Comparison of ENCODE assay signal across 11 cellular contexts in the genomic region with DNA sequence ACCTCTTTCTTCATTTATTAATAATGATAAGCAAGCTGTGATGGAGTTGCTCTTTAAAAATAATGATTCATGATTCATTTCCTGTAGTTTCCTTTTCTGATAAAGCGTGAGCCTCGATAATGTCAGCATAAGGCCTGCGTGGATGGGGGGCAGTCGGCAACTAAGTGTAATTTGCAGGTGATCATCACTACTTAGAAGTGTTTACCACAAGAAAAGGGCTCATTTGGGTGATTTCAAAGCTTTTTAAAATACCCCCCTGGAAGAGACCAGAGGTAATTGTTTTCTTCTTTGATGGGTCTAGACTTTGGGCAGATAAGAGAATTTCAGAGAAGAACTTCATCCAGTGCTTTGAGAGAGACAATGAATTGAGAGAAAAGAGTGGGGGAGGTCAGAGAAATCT.
DNase-seq lines count a peak whose midpoint lies in the region; ATAC-seq, FAIRE-seq and TF ChIP-seq lines count a peak whose summit lies in the region.
"Had no signal": no experiment of that assay in that cellular context is flagged by ENCODE, and none has a peak within 500 bp of the region (broad histone marks: within the 10 kb centered on the region; RNA-seq: fewer than 3 reads in every experiment).

No MANE protein-coding gene starts in this region.

- no peaks in the 10 kb centered on the region for H3K9me3 ChIP-seq in CD4-positive, alpha-beta memory T cell (ENCODE audit: control insufficient read depth in 1 of 2, low read length in 2 of 2)
- H3K9me3 ChIP-seq in gastroesophageal sphincter: no peaks in the 10 kb centered on the region

- DNase-seq in CD4-positive, alpha-beta memory T cell: peak; percentile 29 to 58 (median 35)
- DNase-seq in GM19239 (ENCODE audit: insufficient read length, low spot score) (no peak), iPS-NIHi7 (ENCODE audit: extremely low spot score) (peak; percentile 12), CD1c-positive myeloid dendritic cell (ENCODE audit: extremely low spot score) (no peak)
- DNase-seq in activated CD8-positive, alpha-beta T cell treated with anti-CD3 and anti-CD28 coated beads, Interleukin-2, amount 10 ng/mL, durations not matched to agents 7 days and 5 days: peak; percentile 41
- DNase-seq: C1 segment of cervical spinal cord, left cardiac atrium, NCI-H1092 treated with DMSO at 0.1 percent for 48 hours had no signal

- no peak for TF ChIP-seq POLR2A in gastroesophageal sphincter (IDR thresholded peaks at IDR 0.05)

- H3K27ac ChIP-seq in CD4-positive, alpha-beta memory T cell (ENCODE audit: low read depth, low read length): peak overlapping the region; percentile 49
- H3K27ac ChIP-seq in gastroesophageal sphincter: no peak overlapping the region

- H3K36me3 ChIP-seq in CD4-positive, alpha-beta memory T cell (ENCODE audit: insufficient read depth, low read length): no peaks in the 10 kb centered on the region
- H3K36me3 ChIP-seq in gastroesophageal sphincter: no peaks in the 10 kb centered on the region

- H3K4me1 Mint-ChIP-seq in CD4-positive, alpha-beta memory T cell: peaks cover 47 to 80% (median 66%) of the 10 kb centered on the region in 4 donors
- peaks cover 71% of the 10 kb centered on the region for H3K4me1 Mint-ChIP-seq in activated CD8-positive, alpha-beta T cell treated with anti-CD3 and anti-CD28 coated beads, Interleukin-2, amount 10 ng/mL, durations not matched to agents 7 days and 5 days (ENCODE audit: low read depth)

- peak overlapping the region; percentile 18 to 79 (median 42) for H3K4me3 Mint-ChIP-seq in CD4-positive, alpha-beta memory T cell
- H3K4me3 Mint-ChIP-seq in activated CD8-positive, alpha-beta T cell treated with anti-CD3 and anti-CD28 coated beads, Interleukin-2, amount 10 ng/mL, durations not matched to agents 7 days and 5 days: peak overlapping the region; percentile 26

- ATAC-seq in activated CD8-positive, alpha-beta T cell treated with anti-CD3 and anti-CD28 coated beads, Interleukin-2, amount 10 ng/mL, durations not matched to agents 7 days and 5 days: peak; percentile 34
- no peak for ATAC-seq in gastroesophageal sphincter
- ATAC-seq in HG02571 (IDR thresholded peaks at IDR 0.05; ENCODE audit: unreplicated experiment): no peak
- ATAC-seq: left cardiac atrium had no signal

- TF ChIP-seq CTCF in gastroesophageal sphincter (IDR thresholded peaks at IDR 0.05): no peak

- H3K4me3 ChIP-seq in CD4-positive, alpha-beta memory T cell (ENCODE audit: low read length in 2 of 2): no peak overlapping the region
- H3K4me3 ChIP-seq in gastroesophageal sphincter: no peak overlapping the region

- intact Hi-C loops in CD4-positive, alpha-beta memory T cell (cut with micrococcal nuclease): loop anchor here (5.0 to 10.0 kb wide), 3 partner anchors 156 to 609 kb away; no protein-coding TSS in a partner anchor

- peaks cover 0 to 7% (median under 1%) of the 10 kb centered on the region in 8 donors for H3K9me3 Mint-ChIP-seq in CD4-positive, alpha-beta memory T cell
- no peaks in the 10 kb centered on the region for H3K9me3 Mint-ChIP-seq in activated CD8-positive, alpha-beta T cell treated with anti-CD3 and anti-CD28 coated beads, Interleukin-2, amount 10 ng/mL, durations not matched to agents 7 days and 5 days (ENCODE audit: insufficient read depth)

- peak overlapping the region; percentile 87 to 95 (median 90) for H3K27ac Mint-ChIP-seq in CD4-positive, alpha-beta memory T cell
- H3K27ac Mint-ChIP-seq in activated CD8-positive, alpha-beta T cell treated with anti-CD3 and anti-CD28 coated beads, Interleukin-2, amount 10 ng/mL, durations not matched to agents 7 days and 5 days: peak overlapping the region; percentile 80

- FAIRE-seq in GM19239 (lab: Jason Lieb, UNC): peak; percentile 96
- FAIRE-seq: urothelium cell line had no signal

- CTCF ChIA-PET in CD4-positive, alpha-beta memory T cell (lab: Charles Lee; ENCODE audit: partially characterized antibody): no interaction called here
- CTCF ChIA-PET in activated CD8-positive, alpha-beta T cell treated with anti-CD3 and anti-CD28 coated beads, Interleukin-2, amount 10 ng/mL, durations not matched to agents 7 days and 5 days (lab: Charles Lee): no interaction called here

- WGBS in gastroesophageal sphincter (ENCODE audit: low coverage in 1 of 2), 2 donors: 23 to 90% methylated on average over 4 of the region's 4 CpGs

- peaks cover 4% of the 10 kb centered on the region in 2 donors for H3K36me3 Mint-ChIP-seq in CD4-positive, alpha-beta memory T cell
- H3K36me3 Mint-ChIP-seq in activated CD8-positive, alpha-beta T cell treated with anti-CD3 and anti-CD28 coated beads, Interleukin-2, amount 10 ng/mL, durations not matched to agents 7 days and 5 days (ENCODE audit: low read depth): peaks cover 38% of the 10 kb centered on the region

- peaks cover 79% of the 10 kb centered on the region for H3K4me1 ChIP-seq in CD4-positive, alpha-beta memory T cell (ENCODE audit: insufficient read depth, low read length)
- H3K4me1 ChIP-seq in gastroesophageal sphincter: no peaks in the 10 kb centered on the region

- H3K27me3 Mint-ChIP-seq in CD4-positive, alpha-beta memory T cell: no peaks in the 10 kb centered on the region
- no peaks in the 10 kb centered on the region for H3K27me3 Mint-ChIP-seq in activated CD8-positive, alpha-beta T cell treated with anti-CD3 and anti-CD28 coated beads, Interleukin-2, amount 10 ng/mL, durations not matched to agents 7 days and 5 days (ENCODE audit: low read depth)

- TF ChIP-seq EP300 in gastroesophageal sphincter (IDR thresholded peaks at IDR 0.05): no peak

- POLR2A ChIA-PET in CD4-positive, alpha-beta memory T cell (lab: Charles Lee; ENCODE audit: partially characterized antibody): interaction anchor here (0.9 to 1.8 kb wide), 5 partner anchors 9 to 1026 kb away, joined by 3 to 6 read pairs (median 3); no protein-coding TSS in a partner anchor
- POLR2A ChIA-PET in activated CD8-positive, alpha-beta T cell treated with anti-CD3 and anti-CD28 coated beads, Interleukin-2, amount 10 ng/mL, durations not matched to agents 7 days and 5 days (lab: Charles Lee): no interaction called here

- H3K27me3 ChIP-seq in CD4-positive, alpha-beta memory T cell (ENCODE audit: insufficient read depth, low read length): no peaks in the 10 kb centered on the region
- H3K27me3 ChIP-seq in gastroesophageal sphincter: no peaks in the 10 kb centered on the region

Comparison
In these comparisons a context has a peak if more than half of its experiments do, and no peak if none do; other contexts are left out.
1. DNase-seq: peak in CD4-positive, alpha-beta memory T cell (5 of 5), activated CD8-positive, alpha-beta T cell treated with anti-CD3 and anti-CD28 coated beads, Interleukin-2, amount 10 ng/mL, durations not matched to agents 7 days and 5 days (single experiment) and iPS-NIHi7 (single experiment); none in GM19239 (single experiment) and CD1c-positive myeloid dendritic cell (single experiment).